ENCODE assay signal across 12 cellular contexts in the genomic region with DNA sequence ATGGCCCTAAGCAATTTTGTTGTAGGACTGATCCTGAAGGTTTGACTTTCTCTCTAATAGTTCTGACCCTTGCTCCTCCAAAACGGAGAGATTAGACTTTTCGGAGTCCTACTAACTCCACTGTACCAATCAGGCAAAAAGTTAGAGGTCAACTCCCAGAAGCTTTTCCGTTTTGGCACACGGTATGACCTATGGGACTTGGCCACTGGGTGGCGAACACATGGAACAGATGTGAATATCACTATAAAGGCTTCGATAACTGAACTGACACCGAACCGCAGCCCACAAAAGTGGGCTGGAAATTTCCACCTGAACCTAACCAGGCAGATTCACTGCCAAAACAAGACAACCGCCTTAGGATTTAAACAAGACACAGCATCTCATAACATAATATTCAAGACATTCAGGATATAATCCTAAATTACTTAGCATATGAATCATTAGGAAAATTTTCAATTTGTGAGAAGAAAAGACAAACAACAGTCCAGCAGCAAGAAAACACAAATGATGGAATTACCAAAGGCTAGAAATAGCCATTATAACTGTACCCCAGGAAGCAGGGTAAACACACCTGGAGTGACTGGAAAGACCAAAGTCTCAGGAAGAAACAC. TPM values are rescaled to one million over a fixed set of nuclear protein-coding genes. Genes with fewer than 3 reads are reported as not detected.
DNase-seq lines count a peak whose midpoint lies in the region; ATAC-seq, FAIRE-seq and TF ChIP-seq lines count a peak whose summit lies in the region.
"Had no signal": no experiment of that assay in that cellular context is flagged by ENCODE, and none has a peak within 500 bp of the region (broad histone marks: within the 10 kb centered on the region; RNA-seq: fewer than 3 reads in every experiment).

No MANE protein-coding gene starts in this region.

- H3K27me3 Mint-ChIP-seq in CD4-positive, alpha-beta T cell: no peaks in the 10 kb centered on the region
- H3K27me3 Mint-ChIP-seq: effector memory CD8-positive, alpha-beta T cell; T-cell had no signal

- FAIRE-seq in HepG2 (lab: Jason Lieb, UNC): no peak

- no peak overlapping the region for H3K27ac ChIP-seq in CD4-positive, alpha-beta T cell (ENCODE audit: low read depth, low read length)
- H3K27ac ChIP-seq in HL-60 (replicated peaks) (no peak overlapping the region), HepG2 (ENCODE audit: extremely low read length, insufficient read depth, low read length) (no peak overlapping the region), sigmoid colon (no peak overlapping the region)
- H3K27ac ChIP-seq: stomach had no signal

- no peak overlapping the region for H3K9ac ChIP-seq in HepG2 (ENCODE audit: insufficient read depth, low read depth, low read length)

- TF ChIP-seq EP300 in HepG2 (IDR thresholded peaks at IDR 0.05; ENCODE audit: low read depth in 2 of 2, low read length in 2 of 2) (no peak), HepG2 (CRISPR knock-in tag; IDR thresholded peaks at IDR 0.05; ENCODE audit: borderline replicate concordance) (no peak), sigmoid colon (IDR thresholded peaks at IDR 0.05) (no peak)

- H3K4me3 ChIP-seq in HL-60 (replicated peaks; ENCODE audit: insufficient read depth, low read length): no peak overlapping the region
- no peak overlapping the region for H3K4me3 ChIP-seq in astrocyte of the spinal cord (ENCODE audit: low read depth, low read length)
- H3K4me3 ChIP-seq in HepG2 (replicated peaks in 1 of 3; ENCODE audit: insufficient read depth in 1 of 3, low read depth in 2 of 3, low read length in 3 of 3): no peak overlapping the region
- H3K4me3 ChIP-seq in sigmoid colon: no peak overlapping the region
- H3K4me3 ChIP-seq: stomach had no signal

- H3K9me3 Mint-ChIP-seq in CD4-positive, alpha-beta T cell: no peaks in the 10 kb centered on the region
- H3K9me3 Mint-ChIP-seq: effector memory CD8-positive, alpha-beta T cell had no signal

- in situ Hi-C loops in astrocyte of the spinal cord (cut with HindIII; ENCODE audit: low sequenced_read_pairs) (no loop called here), HepG2 (cut with HindIII; ENCODE audit: extremely low pct_ligation_motif_present, low pct_unique_long_range_greater_than_20kb) (no loop called here)

- no peak overlapping the region for H3K4me3 Mint-ChIP-seq in CD4-positive, alpha-beta T cell
- H3K4me3 Mint-ChIP-seq: effector memory CD8-positive, alpha-beta T cell; T-cell had no signal

- intact Hi-C loops in CD4-positive, alpha-beta T cell (cut with DNase I, micrococcal nuclease): no loop called here
- intact Hi-C loops in HepG2 (cut with micrococcal nuclease; ENCODE audit: unreplicated experiment) (no loop called here), sigmoid colon (cut with DNase I) (no loop called here)

- CTCF ChIA-PET in CD4-positive, alpha-beta T cell (lab: Charles Lee): no interaction called here
- CTCF ChIA-PET in HepG2 (lab: Yijun Ruan, JAX; ENCODE audit: low intra/inter-chr PET ratio, low total read pairs): no interaction called here

- H3K4me1 ChIP-seq in HepG2 (ENCODE audit: insufficient read depth, low read length): peaks cover 15% of the 10 kb centered on the region
- no peaks in the 10 kb centered on the region for H3K4me1 ChIP-seq in sigmoid colon
- H3K4me1 ChIP-seq: stomach had no signal

- 86% methylated on average over 9 of the region's 9 CpGs for WGBS in HepG2 (ENCODE audit: low lambda C conversion rate)
- 88 to 90% methylated on average over 9 of the region's 9 CpGs for WGBS in sigmoid colon, 2 donors

- no peaks in the 10 kb centered on the region for H3K79me2 ChIP-seq in HepG2 (ENCODE audit: insufficient read depth, low read length)

- H3K9me3 ChIP-seq in CD4-positive, alpha-beta T cell (ENCODE audit: control insufficient read depth, low read length): no peaks in the 10 kb centered on the region
- no peaks in the 10 kb centered on the region for H3K9me3 ChIP-seq in HepG2 (ENCODE audit: low read length)
- H3K9me3 ChIP-seq in sigmoid colon: no peaks in the 10 kb centered on the region

- H3K36me3 Mint-ChIP-seq in CD4-positive, alpha-beta T cell (ENCODE audit: low read depth): peaks cover 61% of the 10 kb centered on the region

- H3K4me2 ChIP-seq in HepG2 (ENCODE audit: low read depth, low read length): peak overlapping the region; percentile 30; the same call in 1 of the 2 replicates

- TF ChIP-seq POLR2A in HepG2 (IDR thresholded peaks at IDR 0.05; ENCODE audit: insufficient read depth in 1 of 2, low read depth in 2 of 2, low read length in 2 of 2) (no peak), sigmoid colon (IDR thresholded peaks at IDR 0.05) (no peak)

- BruUV-seq in HepG2 (replicated peaks; lab: Mats Ljungman, UMichigan): no TSS peak

- TF ChIP-seq RAD21 in HepG2 (CRISPR knock-in tag; IDR thresholded peaks at IDR 0.05): no peak

- peak overlapping the region; percentile 64 for H3K27ac Mint-ChIP-seq in CD4-positive, alpha-beta T cell
- H3K27ac Mint-ChIP-seq: effector memory CD8-positive, alpha-beta T cell; T-cell had no signal

- H3K4me1 Mint-ChIP-seq in CD4-positive, alpha-beta T cell (ENCODE audit: low read depth): no peaks in the 10 kb centered on the region

- no peak for TF ChIP-seq CTCF in CD4-positive, alpha-beta T cell (IDR thresholded peaks at IDR 0.05)
- TF ChIP-seq CTCF in HL-60 (IDR thresholded peaks at IDR 0.05; ENCODE audit: insufficient read depth, low read length) (peak; percentile 9), astrocyte of the spinal cord (IDR thresholded peaks at IDR 0.05; ENCODE audit: low read depth, low read length) (peak; percentile 43), HepG2 (CRISPR knock-in tag; IDR thresholded peaks at IDR 0.05) (no peak), sigmoid colon (IDR thresholded peaks at IDR 0.05) (no peak)

- POLR2A ChIA-PET in CD4-positive, alpha-beta T cell (lab: Charles Lee): no interaction called here
- POLR2A ChIA-PET in HepG2 (lab: Yijun Ruan, JAX): no interaction called here

- H2AFZ ChIP-seq in HepG2 (ENCODE audit: low read length): no peak overlapping the region

- no peaks in the 10 kb centered on the region for H4K20me1 ChIP-seq in HepG2 (ENCODE audit: insufficient read depth, low read length)

- DNase-seq in CD4-positive, alpha-beta T cell: no peak
- DNase-seq in HL-60 (ENCODE audit: low read depth in 1 of 2, low spot score in 1 of 2) (no peak), astrocyte of the spinal cord (ENCODE audit: low read depth, low spot score) (no peak), HepG2 (ENCODE audit: low spot score) (peak; percentile 13), HK-2 (ENCODE audit: unreplicated experiment) (no peak), sigmoid colon (no peak), H4 (ENCODE audit: low spot score) (no peak)
- DNase-seq: effector memory CD8-positive, alpha-beta T cell; NCI-H2029; stomach; T-cell had no signal

- H3K27me3 ChIP-seq in CD4-positive, alpha-beta T cell (ENCODE audit: control insufficient read depth, insufficient read depth, low read length): no peaks in the 10 kb centered on the region
- H3K27me3 ChIP-seq in HL-60 (ENCODE audit: insufficient read depth, poor library complexity, severe bottlenecking) (no peaks in the 10 kb centered on the region), HepG2 (ENCODE audit: control insufficient read depth in 1 of 2, insufficient read depth in 2 of 2, low read length in 2 of 2) (no peaks in the 10 kb centered on the region), sigmoid colon (no peaks in the 10 kb centered on the region)
- H3K27me3 ChIP-seq: stomach had no signal

- peaks cover 4 to 24% of the 10 kb centered on the region in 2 experiments; a peak in 3 of 5 replicates for H3K36me3 ChIP-seq in HepG2 (replicated peaks in 1 of 2; ENCODE audit: control insufficient read depth in 1 of 2, insufficient read depth in 2 of 2, low read length in 2 of 2)
- H3K36me3 ChIP-seq in sigmoid colon: peaks cover 4 to 45% (median 12%) of the 10 kb centered on the region in 4 donors

- no peak for ATAC-seq in CD4-positive, alpha-beta T cell (ENCODE audit: poor library complexity)
- peak; percentile 71 for ATAC-seq in HepG2
- no peak for ATAC-seq in HG03097 (IDR thresholded peaks at IDR 0.05; ENCODE audit: low FRiP score, unreplicated experiment)
- ATAC-seq: effector memory CD8-positive, alpha-beta T cell; T-cell had no signal

RNA-seq across cellular contexts. Expression of a gene that starts 12.2 kb away (rescaled TPM):
- 100 to 1,000 TPM; 102 to 107 TPM for total RNA-seq in CD4-positive, alpha-beta T cell
- total RNA-seq in HepG2 (2016; rRNA removed; fragmentation: Illumina TruSeq; extraction: Trizol) (17.8 and 31.1 TPM in 2 replicates), sigmoid colon (10 to 100 TPM; 49.3 to 61.4 (median 56.3) TPM)
- total RNA-seq in HepG2 (2016; cell fraction: cytosol; rRNA removed; fragmentation: Illumina TruSeq; extraction: Trizol; ENCODE audit: low read depth): 8.6 and 9.5 TPM in 2 replicates
- 21.0 and 33.6 TPM in 2 replicates for total RNA-seq in HepG2 (2016; cell fraction: insoluble cytoplasmic fraction; rRNA removed; fragmentation: Illumina TruSeq; extraction: Trizol)
- 14.2 and 16.6 TPM in 2 replicates for total RNA-seq in HepG2 (2016; cell fraction: membrane; rRNA removed; fragmentation: Illumina TruSeq; extraction: Trizol)
- total RNA-seq in HepG2 (2016; cell fraction: nucleus; rRNA removed; fragmentation: Illumina TruSeq; extraction: Trizol): 36.0 and 40.5 TPM in 2 replicates
- polyA plus RNA-seq in HepG2 (2011; rRNA removed) (70.6 and 72.7 TPM in 2 replicates), sigmoid colon (10 to 100 TPM; 17.1 to 35.6 (median 19.2) TPM)
- 57.2 and 64.0 TPM in 2 replicates for polyA plus RNA-seq in HepG2 (2011; cell fraction: cytosol; rRNA removed)
- polyA plus RNA-seq in HepG2 (2011; cell fraction: nucleus; rRNA removed): 46.5 and 49.1 TPM in 2 replicates
- polyA plus RNA-seq in HepG2 (2012): 54.2 and 56.1 TPM in 2 replicates
- 3.8 TPM in 2 replicates for polyA plus RNA-seq in HepG2 (2016; cell fraction: cytosol; fragmentation: Illumina TruSeq; extraction: Trizol; ENCODE audit: low read depth)
- polyA plus RNA-seq in HepG2 (2016; cell fraction: insoluble cytoplasmic fraction; fragmentation: Illumina TruSeq; extraction: Trizol; ENCODE audit: low read depth): 18.7 and 22.3 TPM in 2 replicates
- 5.8 and 6.3 TPM in 2 replicates for polyA plus RNA-seq in HepG2 (2016; cell fraction: membrane; fragmentation: Illumina TruSeq; extraction: Trizol; ENCODE audit: low read depth)
- polyA plus RNA-seq in HepG2 (2016; cell fraction: nucleus; fragmentation: Illumina TruSeq; extraction: Trizol; ENCODE audit: insufficient read depth, low read depth): 52.3 and 55.0 TPM in 2 replicates
- polyA minus RNA-seq in HepG2 (2011; rRNA and poly(A)+ RNA removed; ENCODE audit: low replicate concordance): 48.9 and 62.2 TPM in 2 replicates
- 32.5 and 41.6 TPM in 2 replicates for polyA minus RNA-seq in HepG2 (2011; cell fraction: cytosol; rRNA and poly(A)+ RNA removed)
- polyA minus RNA-seq in HepG2 (2011; cell fraction: nucleus; rRNA and poly(A)+ RNA removed): 114 and 124 TPM in 2 replicates
- total RNA-seq in H4 (2014; rRNA removed; shearing (Covaris generic)): 47.9 and 50.3 TPM in 2 replicates

RNA-seq across cellular contexts. Expression of a gene that starts 59.9 kb away (rescaled TPM):
- 10 to 100 TPM; 16.6 to 18.1 TPM for total RNA-seq in CD4-positive, alpha-beta T cell
- total RNA-seq in HepG2 (2016; rRNA removed; fragmentation: Illumina TruSeq; extraction: Trizol) (11.7 and 13.9 TPM in 2 replicates), sigmoid colon (10 to 100 TPM; 20.2 to 31.9 (median 24.3) TPM)
- 3.9 and 4.7 TPM in 2 replicates for total RNA-seq in HepG2 (2016; cell fraction: cytosol; rRNA removed; fragmentation: Illumina TruSeq; extraction: Trizol; ENCODE audit: low read depth)
- 11.8 and 14.6 TPM in 2 replicates for total RNA-seq in HepG2 (2016; cell fraction: insoluble cytoplasmic fraction; rRNA removed; fragmentation: Illumina TruSeq; extraction: Trizol)
- total RNA-seq in HepG2 (2016; cell fraction: membrane; rRNA removed; fragmentation: Illumina TruSeq; extraction: Trizol): 4.8 and 5.1 TPM in 2 replicates
- 11.8 and 13.9 TPM in 2 replicates for total RNA-seq in HepG2 (2016; cell fraction: nucleus; rRNA removed; fragmentation: Illumina TruSeq; extraction: Trizol)
- polyA plus RNA-seq in HepG2 (2011; rRNA removed) (3.4 and 4.1 TPM in 2 replicates), sigmoid colon (1 to 10 TPM; 2.3 to 5.6 (median 4.8) TPM)
- polyA plus RNA-seq in HepG2 (2011; cell fraction: cytosol; rRNA removed): 1.5 and 2.3 TPM in 2 replicates
- polyA plus RNA-seq in HepG2 (2011; cell fraction: nucleus; rRNA removed): 6.1 and 6.6 TPM in 2 replicates
- 7.3 and 8.6 TPM in 2 replicates for polyA plus RNA-seq in HepG2 (2012)
- polyA plus RNA-seq in HepG2 (2016; cell fraction: cytosol; fragmentation: Illumina TruSeq; extraction: Trizol; ENCODE audit: low read depth): 0.68 and 0.69 TPM in 2 replicates
- polyA plus RNA-seq in HepG2 (2016; cell fraction: insoluble cytoplasmic fraction; fragmentation: Illumina TruSeq; extraction: Trizol; ENCODE audit: low read depth): 10.7 and 13.5 TPM in 2 replicates
- polyA plus RNA-seq in HepG2 (2016; cell fraction: membrane; fragmentation: Illumina TruSeq; extraction: Trizol; ENCODE audit: low read depth): 2.0 and 2.2 TPM in 2 replicates
- 16.9 and 17.0 TPM in 2 replicates for polyA plus RNA-seq in HepG2 (2016; cell fraction: nucleus; fragmentation: Illumina TruSeq; extraction: Trizol; ENCODE audit: insufficient read depth, low read depth)
- polyA minus RNA-seq in HepG2 (2011; rRNA and poly(A)+ RNA removed; ENCODE audit: low replicate concordance): 2.5 and 6.3 TPM in 2 replicates
- polyA minus RNA-seq in HepG2 (2011; cell fraction: cytosol; rRNA and poly(A)+ RNA removed): 4.1 and 6.4 TPM in 2 replicates
- polyA minus RNA-seq in HepG2 (2011; cell fraction: nucleus; rRNA and poly(A)+ RNA removed): 23.7 and 24.6 TPM in 2 replicates
- total RNA-seq in H4 (2014; rRNA removed; shearing (Covaris generic)): 5.7 and 8.2 TPM in 2 replicates

Comparison
In these comparisons a context has a peak if more than half of its experiments do, and no peak if none do; other contexts are left out.
1. CTCF ChIP-seq: peak in HL-60 (single experiment) and astrocyte of the spinal cord (single experiment); none in CD4-positive, alpha-beta T cell (single experiment), HepG2 (single experiment) and sigmoid colon (0 of 4).